ENCODE assay signal across 18 cellular contexts in genomic region chr10:33150904-33151303, GRCh38.
DNase-seq lines count a peak whose midpoint lies in the region; ATAC-seq and TF ChIP-seq lines count a peak whose summit lies in the region.
"Had no signal": no experiment of that assay in that cellular context is flagged by ENCODE, and none has a peak within 500 bp of the region (broad histone marks: within the 10 kb centered on the region; RNA-seq: fewer than 3 reads in every experiment).

No MANE protein-coding gene starts in this region.

- H3K27ac ChIP-seq in DND-41 (ENCODE audit: low read length) (no peak overlapping the region), upper lobe of right lung (no peak overlapping the region)
- no peak overlapping the region for H3K27ac ChIP-seq in naive thymus-derived CD4-positive, alpha-beta T cell (ENCODE audit: low read depth, low read length)
- H3K27ac ChIP-seq: 22Rv1; BLaER1 treated with 17β-estradiol and CSF1 and Interleukin-3, amounts not matched to agents 10 nM and 100 nM; HL-60 had no signal

- H3K4me2 ChIP-seq in DND-41 (ENCODE audit: insufficient read depth, low read length): no peak overlapping the region
- H3K4me2 ChIP-seq: BLaER1 treated with 17β-estradiol and CSF1 and Interleukin-3, amounts not matched to agents 10 nM and 100 nM; GM23338 had no signal

- no peaks in the 10 kb centered on the region for H4K20me1 ChIP-seq in DND-41 (ENCODE audit: insufficient read depth, low read length)
- H4K20me1 ChIP-seq: BLaER1 treated with 17β-estradiol and CSF1 and Interleukin-3, amounts not matched to agents 10 nM and 100 nM had no signal

- peak; percentile 31; the same call in 1 of the 3 replicates for ATAC-seq in DND-41 (ENCODE audit: insufficient read depth, low read depth)
- ATAC-seq in T-helper 17 cell: peak; percentile 79
- peak; percentile 51 for ATAC-seq in naive thymus-derived CD4-positive, alpha-beta T cell
- no peak for ATAC-seq in upper lobe of right lung
- no peak for ATAC-seq in activated CD4-positive, alpha-beta T cell treated with anti-CD3 and anti-CD28 coated beads for 36 hours
- ATAC-seq: GM23338 had no signal

- DNase-seq in SIG-M5 treated with dmso at 0.1 percent for 504 hours (lab: John Stamatoyannopoulos, UW; ENCODE audit: unreplicated experiment) (peak; percentile 27), SIG-M5 (lab: John Stamatoyannopoulos, UW) (no peak), DND-41 (no peak), T-helper 17 cell (no peak), EL (no peak), upper lobe of right lung (no peak)
- DNase-seq in naive thymus-derived CD4-positive, alpha-beta T cell: no peak
- no peak for DNase-seq in activated CD4-positive, alpha-beta T cell treated with anti-CD3 and anti-CD28 coated beads for 36 hours
- DNase-seq: KG1, MG63, NCI-H1105, NCI-H1694 treated with DMSO at 0.1 percent for 48 hours, NCI-H345, NCI-H69 had no signal

- no peak overlapping the region for H3K9ac ChIP-seq in DND-41 (ENCODE audit: low read depth, low read length)
- H3K9ac ChIP-seq: BLaER1 treated with 17β-estradiol and CSF1 and Interleukin-3, amounts not matched to agents 10 nM and 100 nM had no signal

- H3K9me3 ChIP-seq in DND-41 (ENCODE audit: insufficient read depth, low read length, severe bottlenecking) (peaks cover 4% of the 10 kb centered on the region), T-helper 17 cell (ENCODE audit: control insufficient read depth, low read length, poor library complexity, severe bottlenecking) (no peaks in the 10 kb centered on the region), upper lobe of right lung (no peaks in the 10 kb centered on the region)
- H3K9me3 ChIP-seq in naive thymus-derived CD4-positive, alpha-beta T cell (ENCODE audit: control insufficient read depth in 2 of 3, low read length in 3 of 3): no peaks in the 10 kb centered on the region
- H3K9me3 ChIP-seq: MG63 had no signal

- H3K4me3 ChIP-seq in DND-41 (ENCODE audit: low read depth in 1 of 2, low read length in 2 of 2): no peak overlapping the region
- no peak overlapping the region for H3K4me3 ChIP-seq in naive thymus-derived CD4-positive, alpha-beta T cell (ENCODE audit: low read length)
- H3K4me3 ChIP-seq in upper lobe of right lung: no peak overlapping the region
- H3K4me3 ChIP-seq: BLaER1 treated with 17β-estradiol and CSF1 and Interleukin-3, amounts not matched to agents 10 nM and 100 nM; GM23338; MG63 had no signal

- H3K27me3 ChIP-seq in DND-41 (ENCODE audit: insufficient read depth, low read length, poor library complexity) (no peaks in the 10 kb centered on the region), upper lobe of right lung (no peaks in the 10 kb centered on the region)
- H3K27me3 ChIP-seq in naive thymus-derived CD4-positive, alpha-beta T cell (ENCODE audit: control insufficient read depth in 2 of 2, insufficient read depth in 2 of 2, low read length in 2 of 2): no peaks in the 10 kb centered on the region
- H3K27me3 ChIP-seq: BLaER1 treated with 17β-estradiol and CSF1 and Interleukin-3, amounts not matched to agents 10 nM and 100 nM; MG63 had no signal

- H3K36me3 ChIP-seq in DND-41 (ENCODE audit: insufficient read depth, low read length): no peaks in the 10 kb centered on the region
- no peaks in the 10 kb centered on the region for H3K36me3 ChIP-seq in naive thymus-derived CD4-positive, alpha-beta T cell (ENCODE audit: control insufficient read depth in 2 of 3, insufficient read depth in 3 of 3, low read length in 3 of 3)
- no peaks in the 10 kb centered on the region for H3K36me3 ChIP-seq in upper lobe of right lung
- H3K36me3 ChIP-seq: BLaER1 treated with 17β-estradiol and CSF1 and Interleukin-3, amounts not matched to agents 10 nM and 100 nM; MG63 had no signal

- peaks cover 0 to 12% (median 3%) of the 10 kb centered on the region in 11 donors for H3K9me3 Mint-ChIP-seq in naive thymus-derived CD4-positive, alpha-beta T cell
- H3K9me3 Mint-ChIP-seq in activated CD4-positive, alpha-beta T cell treated with anti-CD3 and anti-CD28 coated beads for 36 hours (ENCODE audit: low read depth): peaks cover 10% of the 10 kb centered on the region

- no peak overlapping the region for H2AFZ ChIP-seq in DND-41 (ENCODE audit: low read depth, low read length)
- H2AFZ ChIP-seq: GM23338 had no signal

- H3K79me2 ChIP-seq in DND-41 (ENCODE audit: insufficient read depth, low read length): no peaks in the 10 kb centered on the region

- H3K4me3 Mint-ChIP-seq in T-helper 17 cell: peak overlapping the region; percentile 22
- H3K4me3 Mint-ChIP-seq in naive thymus-derived CD4-positive, alpha-beta T cell: peak overlapping the region in 3 of 10 donors; percentile 0 to 12 (median 11)
- no peak overlapping the region for H3K4me3 Mint-ChIP-seq in activated CD4-positive, alpha-beta T cell treated with anti-CD3 and anti-CD28 coated beads for 36 hours
- H3K4me3 Mint-ChIP-seq: GM23338 had no signal

- no peak for TF ChIP-seq CTCF in DND-41 (IDR thresholded peaks at IDR 0.05; ENCODE audit: borderline replicate concordance, extremely low read depth, low read length, poor library complexity, severe bottlenecking)
- TF ChIP-seq CTCF in upper lobe of right lung (IDR thresholded peaks at IDR 0.05): no peak

- POLR2A ChIA-PET in naive thymus-derived CD4-positive, alpha-beta T cell (lab: Charles Lee): interaction anchor here (0.7 to 1.4 kb wide), 2 partner anchors 17 to 192 kb away, joined by 3 to 6 read pairs; no protein-coding TSS in a partner anchor
- POLR2A ChIA-PET in activated CD4-positive, alpha-beta T cell treated with anti-CD3 and anti-CD28 coated beads for 36 hours (lab: Charles Lee): no interaction called here

- no peaks in the 10 kb centered on the region for H3K27me3 Mint-ChIP-seq in T-helper 17 cell
- H3K27me3 Mint-ChIP-seq in naive thymus-derived CD4-positive, alpha-beta T cell: no peaks in the 10 kb centered on the region
- H3K27me3 Mint-ChIP-seq in activated CD4-positive, alpha-beta T cell treated with anti-CD3 and anti-CD28 coated beads for 36 hours: peaks cover 4% of the 10 kb centered on the region

- peak overlapping the region; percentile 94 for H3K27ac Mint-ChIP-seq in T-helper 17 cell
- peak overlapping the region in 5 of 9 donors; percentile 6 to 72 (median 43) for H3K27ac Mint-ChIP-seq in naive thymus-derived CD4-positive, alpha-beta T cell
- H3K27ac Mint-ChIP-seq in activated CD4-positive, alpha-beta T cell treated with anti-CD3 and anti-CD28 coated beads for 36 hours: no peak overlapping the region
- H3K27ac Mint-ChIP-seq: GM23338 had no signal

- CTCF ChIA-PET in naive thymus-derived CD4-positive, alpha-beta T cell (lab: Charles Lee): no interaction called here
- CTCF ChIA-PET in activated CD4-positive, alpha-beta T cell treated with anti-CD3 and anti-CD28 coated beads for 36 hours (lab: Charles Lee): interaction anchor here (0.6 to 1.2 kb wide), 2 partner anchors 42 to 141 kb away, joined by 4 to 5 read pairs; no protein-coding TSS in a partner anchor

- peaks cover 2% of the 10 kb centered on the region for H3K36me3 Mint-ChIP-seq in T-helper 17 cell (ENCODE audit: low read depth)
- H3K36me3 Mint-ChIP-seq in naive thymus-derived CD4-positive, alpha-beta T cell: peaks cover 0 to 9% (median 0%) of the 10 kb centered on the region in 5 donors
- peaks cover 3% of the 10 kb centered on the region for H3K36me3 Mint-ChIP-seq in activated CD4-positive, alpha-beta T cell treated with anti-CD3 and anti-CD28 coated beads for 36 hours (ENCODE audit: low read depth)

- H3K4me1 ChIP-seq in DND-41 (ENCODE audit: insufficient read depth, low read length): peaks cover 14% of the 10 kb centered on the region
- peaks cover 15 to 55% of the 10 kb centered on the region in 2 donors for H3K4me1 ChIP-seq in naive thymus-derived CD4-positive, alpha-beta T cell (ENCODE audit: control insufficient read depth in 2 of 2, insufficient read depth in 2 of 2, low read length in 2 of 2)
- peaks cover 15% of the 10 kb centered on the region for H3K4me1 ChIP-seq in upper lobe of right lung

- peaks cover 45% of the 10 kb centered on the region for H3K4me1 Mint-ChIP-seq in T-helper 17 cell
- H3K4me1 Mint-ChIP-seq in naive thymus-derived CD4-positive, alpha-beta T cell: peaks cover 6 to 59% (median 48%) of the 10 kb centered on the region in 7 donors
- H3K4me1 Mint-ChIP-seq in activated CD4-positive, alpha-beta T cell treated with anti-CD3 and anti-CD28 coated beads for 36 hours: peaks cover 55% of the 10 kb centered on the region

- intact Hi-C loops in naive thymus-derived CD4-positive, alpha-beta T cell (cut with micrococcal nuclease): loop anchor here in 1 of 2 donors (5.0 kb wide), 1 partner anchor 774 kb away; no protein-coding TSS in a partner anchor
- intact Hi-C loops in upper lobe of right lung (cut with DNase I): no loop called here
- intact Hi-C loops in activated CD4-positive, alpha-beta T cell treated with anti-CD3 and anti-CD28 coated beads for 36 hours (cut with DNase I, micrococcal nuclease): no loop called here

Comparison
In these comparisons a context has a peak if more than half of its experiments do, and no peak if none do; other contexts are left out.
1. ATAC-seq: peak in DND-41 (single experiment), T-helper 17 cell (single experiment) and naive thymus-derived CD4-positive, alpha-beta T cell (single experiment); none in upper lobe of right lung (single experiment) and activated CD4-positive, alpha-beta T cell treated with anti-CD3 and anti-CD28 coated beads for 36 hours (single experiment).